ENCODE assay signal across 18 cellular contexts in genomic region chr14:55157080-55157479, GRCh38. TPM values are rescaled to one million over a fixed set of nuclear protein-coding genes. Genes with fewer than 3 reads are reported as not detected.
"Had no signal": no experiment of that assay in that cellular context is flagged by ENCODE, and none has a peak within 500 bp of the region (broad histone marks: within the 10 kb centered on the region; RNA-seq: fewer than 3 reads in every experiment).

No MANE protein-coding gene starts in this region.

- H3K4me1 Mint-ChIP-seq: immature natural killer cell, naive B cell had no signal

- H3K4me3 Mint-ChIP-seq: activated CD4-positive, alpha-beta memory T cell treated with anti-CD3 and anti-CD28 coated beads, Interleukin-2, amount 10 ng/mL, durations not matched to agents 7 days and 5 days; activated naive CD8-positive, alpha-beta T cell treated with anti-CD3 and anti-CD28 coated beads, Interleukin-2, amount 50 U/mL, for 24 hours; dendritic cell treated with granulocyte-macrophage colony-stimulating factor and Interleukin-4, amounts not matched to agents 40 ng/mL and 50 ng/mL, for 4 days; immature natural killer cell; naive B cell had no signal

- H3K27me3 Mint-ChIP-seq: activated CD4-positive, alpha-beta memory T cell treated with anti-CD3 and anti-CD28 coated beads, Interleukin-2, amount 10 ng/mL, durations not matched to agents 7 days and 5 days; activated naive CD8-positive, alpha-beta T cell treated with anti-CD3 and anti-CD28 coated beads, Interleukin-2, amount 50 U/mL, for 24 hours; dendritic cell treated with granulocyte-macrophage colony-stimulating factor and Interleukin-4, amounts not matched to agents 40 ng/mL and 50 ng/mL, for 4 days; naive B cell had no signal

- H3K9me3 Mint-ChIP-seq: activated CD4-positive, alpha-beta memory T cell treated with anti-CD3 and anti-CD28 coated beads, Interleukin-2, amount 10 ng/mL, durations not matched to agents 7 days and 5 days; activated naive CD8-positive, alpha-beta T cell treated with anti-CD3 and anti-CD28 coated beads, Interleukin-2, amount 50 U/mL, for 24 hours; dendritic cell treated with granulocyte-macrophage colony-stimulating factor and Interleukin-4, amounts not matched to agents 40 ng/mL and 50 ng/mL, for 4 days; immature natural killer cell; naive B cell had no signal

- DNase-seq: activated CD4-positive, alpha-beta memory T cell treated with anti-CD3 and anti-CD28 coated beads, Interleukin-2, amount 10 ng/mL, durations not matched to agents 7 days and 5 days; activated naive CD4-positive, alpha-beta T cell treated with Interleukin-2 at 50 U/mL for 16 hours; activated naive CD8-positive, alpha-beta T cell treated with anti-CD3 and anti-CD28 coated beads, Interleukin-2, amount 50 U/mL, for 24 hours; effector CD4-positive, alpha-beta T cell; foreskin melanocyte; glutamatergic neuron; immature natural killer cell; lower lobe of right lung; naive B cell; nucleus accumbens; posterior cingulate gyrus; right lobe of liver; stimulated activated naive CD4-positive, alpha-beta T cell; upper lobe of right lung; WERI-Rb-1 had no signal

- ATAC-seq: activated naive CD8-positive, alpha-beta T cell treated with anti-CD3 and anti-CD28 coated beads, Interleukin-2, amount 50 U/mL, for 24 hours; left lobe of liver; lower lobe of right lung; right lobe of liver; upper lobe of right lung had no signal

- H3K27ac Mint-ChIP-seq: activated naive CD8-positive, alpha-beta T cell treated with anti-CD3 and anti-CD28 coated beads, Interleukin-2, amount 50 U/mL, for 24 hours; dendritic cell treated with granulocyte-macrophage colony-stimulating factor and Interleukin-4, amounts not matched to agents 40 ng/mL and 50 ng/mL, for 4 days had no signal

- H3K36me3 Mint-ChIP-seq: naive B cell had no signal

RNA-seq across cellular contexts. Expression of gene DLGAP5, which starts 34.3 kb away (rescaled TPM):
- total RNA-seq: mesenteric fat pad had no signal
